In genomic region chr11:13772223-13773046, GRCh38 we compare ENCODE assay signal across 8 cellular contexts.
DNase-seq lines count a peak whose midpoint lies in the region; ATAC-seq and TF ChIP-seq lines count a peak whose summit lies in the region.

No MANE protein-coding gene starts in this region.

- H3K4me1 Mint-ChIP-seq in Caco-2 (ENCODE audit: low read depth, unreplicated experiment): no peaks in the 10 kb centered on the region

- H3K23ac ChIP-seq in mesenchymal stem cell (ENCODE audit: low read length in 2 of 2): no peak overlapping the region

- no peak overlapping the region for H3K14ac ChIP-seq in mesenchymal stem cell (ENCODE audit: low read length in 2 of 2)

- BruUV-seq in Caco-2 (replicated peaks; lab: Mats Ljungman, UMichigan): no TSS peak

- H3K36me3 ChIP-seq in Caco-2 (ENCODE audit: control insufficient read depth, insufficient read depth, low read length): no peaks in the 10 kb centered on the region
- no peaks in the 10 kb centered on the region for H3K36me3 ChIP-seq in mesenchymal stem cell (ENCODE audit: control insufficient read depth in 1 of 2, insufficient read depth in 2 of 2, low read depth in 1 of 2, low read length in 2 of 2)

- H2BK120ac ChIP-seq in mesenchymal stem cell (ENCODE audit: low read depth, low read length): no peak overlapping the region

- no peaks in the 10 kb centered on the region for H3K36me3 Mint-ChIP-seq in Caco-2 (ENCODE audit: insufficient read depth, unreplicated experiment)

- no peak overlapping the region for H3K27ac ChIP-seq in mesenchymal stem cell (ENCODE audit: low read length, poor library complexity, severe bottlenecking)

- no peak overlapping the region for H3K4ac ChIP-seq in mesenchymal stem cell (ENCODE audit: low read depth in 1 of 2, low read length in 2 of 2)

- H2AFZ ChIP-seq in mesenchymal stem cell (ENCODE audit: low read depth, low read length): no peak overlapping the region

- no peak overlapping the region for H3K9ac ChIP-seq in mesenchymal stem cell (ENCODE audit: low read length)

- intact Hi-C loops in Caco-2 (cut with micrococcal nuclease; ENCODE audit: unreplicated experiment) (loop anchor here (1.0 to 2.0 kb wide), 3 partner anchors 184 to 477 kb away; no protein-coding TSS in a partner anchor), posterior cingulate gyrus (cut with DNase I) (loop anchor here (2.0 to 5.0 kb wide), 3 partner anchors 105 to 476 kb away; partner anchors contain the start of gene FAR1)

- H4K91ac ChIP-seq in mesenchymal stem cell (ENCODE audit: low read length): no peak overlapping the region

- peaks cover 7% of the 10 kb centered on the region for H3K9me3 Mint-ChIP-seq in Caco-2 (ENCODE audit: unreplicated experiment)

- no peak overlapping the region for H4K8ac ChIP-seq in mesenchymal stem cell (ENCODE audit: low read length)

- no peak overlapping the region for H2BK15ac ChIP-seq in mesenchymal stem cell (ENCODE audit: low read depth, poor library complexity, severe bottlenecking)

- no peak overlapping the region for H3K4me3 ChIP-seq in Caco-2 (ENCODE audit: low read depth, low read length)
- H3K4me3 ChIP-seq in mesenchymal stem cell (ENCODE audit: insufficient read depth in 1 of 2, low read depth in 1 of 2, low read length in 2 of 2): no peak overlapping the region

- in situ Hi-C loops in KBM-7 (cut with MboI; ENCODE audit: low pct_unique_long_range_greater_than_20kb, low sequenced_read_pairs): no loop called here

- H3K27me3 Mint-ChIP-seq in Caco-2 (ENCODE audit: insufficient read depth, unreplicated experiment): peaks cover 2% of the 10 kb centered on the region

- H3K9me3 ChIP-seq in Caco-2: 0 out of 2 replicates have a peak, but pooled peaks cover 3% of the 10 kb centered on the region
- no peaks in the 10 kb centered on the region for H3K9me3 ChIP-seq in mesenchymal stem cell (ENCODE audit: control insufficient read depth, low read length)

- H3K79me1 ChIP-seq in mesenchymal stem cell (replicated peaks; ENCODE audit: low read length, poor library complexity, severe bottlenecking): no peaks in the 10 kb centered on the region

- CTCF ChIA-PET in Caco-2 (lab: Charles Lee): interaction anchor here (0.6 to 1.3 kb wide), 3 partner anchors 101 to 376 kb away, joined by 3 to 7 read pairs (median 3); no protein-coding TSS in a partner anchor

- POLR2A ChIA-PET in Caco-2 (lab: Charles Lee): no interaction called here

- WGBS in mesenchymal stem cell: 27% methylated on average over 4 of the region's 5 CpGs

- no peak overlapping the region for H2BK5ac ChIP-seq in mesenchymal stem cell (ENCODE audit: low read depth, low read length, poor library complexity, severe bottlenecking)

- H3K4me3 Mint-ChIP-seq in Caco-2 (ENCODE audit: unreplicated experiment): no peak overlapping the region

- TF ChIP-seq CTCF in Caco-2 (IDR thresholded peaks at IDR 0.05; ENCODE audit: insufficient read depth in 1 of 2, low read depth in 1 of 2, low read length in 1 of 2, severe bottlenecking in 1 of 2, unreplicated experiment in 1 of 2): peak; percentile 53 to 75

- peak; percentile 74 for ATAC-seq in GM18867 (IDR thresholded peaks at IDR 0.05; ENCODE audit: unreplicated experiment)

- H2BK12ac ChIP-seq in mesenchymal stem cell (ENCODE audit: low read length in 2 of 2): no peak overlapping the region

- H3K4me2 ChIP-seq in mesenchymal stem cell (ENCODE audit: low read length, poor library complexity, severe bottlenecking): no peak overlapping the region

- H3K27me3 ChIP-seq in Caco-2 (replicated peaks; ENCODE audit: control insufficient read depth, insufficient read depth, low read length): no peaks in the 10 kb centered on the region
- H3K27me3 ChIP-seq in mesenchymal stem cell (ENCODE audit: control insufficient read depth in 1 of 2, insufficient read depth in 1 of 2, low read length in 2 of 2): peaks cover 30 to 34% of the 10 kb centered on the region in 2 experiments

- DNase-seq in Caco-2: peak in 1 of 2 experiments; percentile 70
- DNase-seq in KBM-7: peak; percentile 74
- DNase-seq in NOMO-1 treated with DMSO at 0.1 percent for 48 hours (lab: John Stamatoyannopoulos, UW; ENCODE audit: unreplicated experiment): peak; percentile 74
- peak; percentile 91 for DNase-seq in cerebellar cortex (ENCODE audit: low spot score)
- peak; percentile 57 for DNase-seq in mesenchymal stem cell
- DNase-seq in posterior cingulate gyrus: no peak
- DNase-seq in activated CD4-positive, alpha-beta T cell treated with anti-CD3 and anti-CD28 coated beads, Interleukin-2, amount 50 U/mL, for 48 hours: no peak

- H2AK5ac ChIP-seq in mesenchymal stem cell (ENCODE audit: low read length, severe bottlenecking): no peak overlapping the region

- H3K4me1 ChIP-seq in Caco-2 (0 out of 2 replicates have a peak, but pooled peaks cover 8% of the 10 kb centered on the region), mesenchymal stem cell (ENCODE audit: control insufficient read depth, insufficient read depth, low read depth, low read length) (no peaks in the 10 kb centered on the region)

- no peak overlapping the region for H3K18ac ChIP-seq in mesenchymal stem cell (ENCODE audit: low read depth in 1 of 2, low read length in 2 of 2)

- H3K27ac Mint-ChIP-seq in Caco-2 (ENCODE audit: unreplicated experiment): no peak overlapping the region

Comparison
In these comparisons a context has a peak if more than half of its experiments do, and no peak if none do; other contexts are left out.
1. DNase-seq: peak in KBM-7 (single experiment), NOMO-1 treated with DMSO at 0.1 percent for 48 hours (single experiment), cerebellar cortex (single experiment) and mesenchymal stem cell (single experiment); none in posterior cingulate gyrus (0 of 10) and activated CD4-positive, alpha-beta T cell treated with anti-CD3 and anti-CD28 coated beads, Interleukin-2, amount 50 U/mL, for 48 hours (0 of 2).